In the genomic region with DNA sequence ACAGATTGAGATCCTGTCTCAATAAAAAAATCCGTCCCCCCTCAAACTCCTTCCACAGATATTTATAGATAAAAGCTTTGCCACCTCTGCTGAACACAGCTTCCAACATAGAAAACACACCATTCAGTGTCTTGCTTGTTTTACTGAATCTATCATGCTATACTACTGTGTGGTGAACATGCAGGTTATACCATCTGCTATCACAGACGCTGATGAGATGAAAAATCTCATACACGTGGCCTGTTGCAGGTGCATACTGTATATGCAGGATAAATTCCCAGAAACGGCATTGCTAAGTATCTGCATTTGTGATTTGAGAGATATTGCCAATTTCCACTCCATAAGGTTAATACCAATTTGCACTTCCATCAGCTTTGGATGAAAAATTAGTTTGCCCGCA, we compare ENCODE assay signal across 24 cellular contexts. TPM values are rescaled to one million over a fixed set of nuclear protein-coding genes. Genes with fewer than 3 reads are reported as not detected.
A peak's percentile ranks its signal among the peaks of the same experiment; 100 is the strongest.
DNase-seq lines count a peak whose midpoint lies in the region; ATAC-seq, FAIRE-seq and TF ChIP-seq lines count a peak whose summit lies in the region.
"Had no signal": no experiment of that assay in that cellular context is flagged by ENCODE, and none has a peak within 500 bp of the region (broad histone marks: within the 10 kb centered on the region; RNA-seq: fewer than 3 reads in every experiment).

No MANE protein-coding gene starts in this region.

- no peak overlapping the region for H3K56ac ChIP-seq in H1 (replicated peaks; ENCODE audit: insufficient read length, low read depth, low read length)

- H3K9me3 ChIP-seq in HepG2 (ENCODE audit: low read length) (no peaks in the 10 kb centered on the region), right lobe of liver (no peaks in the 10 kb centered on the region), H1 (ENCODE audit: insufficient read depth in 2 of 2, low read depth in 1 of 2, low read length in 1 of 2) (no peaks in the 10 kb centered on the region), suprapubic skin (no peaks in the 10 kb centered on the region)
- H3K9me3 ChIP-seq: A549; BLaER1 treated with 17β-estradiol and CSF1 and Interleukin-3, amounts not matched to agents 10 nM and 100 nM; Caco-2 had no signal

- H3K36me3 ChIP-seq in HepG2 (replicated peaks in 1 of 2; ENCODE audit: control insufficient read depth in 1 of 2, insufficient read depth in 2 of 2, low read length in 2 of 2) (no peaks in the 10 kb centered on the region), right lobe of liver (no peaks in the 10 kb centered on the region), H1 (ENCODE audit: control insufficient read depth in 2 of 4, insufficient read depth in 4 of 4, low read length in 3 of 4) (peaks cover 2 to 15% (median 8%) of the 10 kb centered on the region in 4 experiments; a peak in 6 of 8 replicates), suprapubic skin (no peaks in the 10 kb centered on the region)
- H3K36me3 ChIP-seq: BLaER1 treated with 17β-estradiol and CSF1 and Interleukin-3, amounts not matched to agents 10 nM and 100 nM had no signal

- no peak overlapping the region for H2AK5ac ChIP-seq in H1 (ENCODE audit: low read depth, low read length)

- FAIRE-seq in HepG2 (lab: Jason Lieb, UNC) (no peak), H1 (lab: Jason Lieb, UNC) (no peak)
- FAIRE-seq: A549, D721Med, GM12878, GM12892, GM18507 had no signal

- H4K8ac ChIP-seq in H1 (ENCODE audit: extremely low read depth, insufficient read depth, low read length), result no peak overlapping the region

- no peak overlapping the region for H2BK20ac ChIP-seq in H1 (ENCODE audit: low read length)

- H3K79me2 ChIP-seq in HepG2 (ENCODE audit: insufficient read depth, low read length) (no peaks in the 10 kb centered on the region), H1 (ENCODE audit: control insufficient read depth in 1 of 2, insufficient read depth in 2 of 2, low read length in 2 of 2) (peaks cover 0 to 22% of the 10 kb centered on the region in 2 experiments; a peak in 2 of 4 replicates)

- intact Hi-C loops in HepG2 (cut with micrococcal nuclease; ENCODE audit: unreplicated experiment), result no loop called here
- intact Hi-C loops in right lobe of liver (cut with DNase I), result no loop called here

- H3K23me2 ChIP-seq in H1 (ENCODE audit: low read depth, low read length), result 0 out of 2 replicates have a peak, but pooled peaks cover under 1% of the 10 kb centered on the region

- H2BK12ac ChIP-seq in H1 (ENCODE audit: low read depth, low read length), result no peak overlapping the region

- H4K91ac ChIP-seq in H1 (replicated peaks; ENCODE audit: insufficient read length, low read length), result no peak overlapping the region

- WGBS in HepG2 (ENCODE audit: low lambda C conversion rate), result 40% methylated on average over 5 of the region's 5 CpGs
- WGBS in right lobe of liver (ENCODE audit: insufficient coverage, low coverage, low lambda C conversion rate, missing lambda C conversion rate), result 83% methylated on average over 4 of the region's 5 CpGs
- WGBS in H1 (ENCODE audit: extremely low coverage in 1 of 2, insufficient coverage in 1 of 2, insufficient read length in 1 of 2, insufficient replicate concordance in 2 of 2, low coverage in 1 of 2, low lambda C conversion rate in 2 of 2, missing lambda C conversion rate in 1 of 2), 2 experiments, result 95% methylated on average over 5 of the region's 5 CpGs; no CpG with 5 or more reads in 1 of the 2 experiments
- WGBS in suprapubic skin, result 61% methylated on average over 5 of the region's 5 CpGs

- H4K20me1 ChIP-seq in HepG2 (ENCODE audit: insufficient read depth, low read length), result no peaks in the 10 kb centered on the region
- peaks cover 0 to 2% of the 10 kb centered on the region in 2 experiments for H4K20me1 ChIP-seq in H1 (replicated peaks in 1 of 2; ENCODE audit: control insufficient read depth in 1 of 2, insufficient read depth in 2 of 2, low read length in 2 of 2)
- H4K20me1 ChIP-seq: BLaER1 treated with 17β-estradiol and CSF1 and Interleukin-3, amounts not matched to agents 10 nM and 100 nM had no signal

- ATAC-seq in HepG2, result no peak
- no peak for ATAC-seq in right lobe of liver
- ATAC-seq: A549; CD8-positive, alpha-beta T cell; GM12878 had no signal

- H3K4me3 ChIP-seq in HepG2 (replicated peaks in 1 of 3; ENCODE audit: insufficient read depth in 1 of 3, low read depth in 2 of 3, low read length in 3 of 3) (no peak overlapping the region), right lobe of liver (no peak overlapping the region), H1 (ENCODE audit: extremely low read depth in 1 of 4, insufficient read depth in 2 of 4, low read depth in 3 of 4, low read length in 4 of 4) (no peak overlapping the region), suprapubic skin (no peak overlapping the region)
- H3K4me3 ChIP-seq: A549; BLaER1 treated with 17β-estradiol and CSF1 and Interleukin-3, amounts not matched to agents 10 nM and 100 nM; GM12878 had no signal

- TF ChIP-seq POLR2A in HepG2 (IDR thresholded peaks at IDR 0.05; ENCODE audit: insufficient read depth in 1 of 2, low read depth in 2 of 2, low read length in 2 of 2) (no peak), right lobe of liver (IDR thresholded peaks at IDR 0.05) (no peak), H1 (IDR thresholded peaks at IDR 0.05; ENCODE audit: control extremely low read depth in 1 of 2, low read depth in 2 of 2, low read length in 2 of 2) (no peak), suprapubic skin (IDR thresholded peaks at IDR 0.05) (no peak)

- no peak overlapping the region for H3K4ac ChIP-seq in H1 (replicated peaks; ENCODE audit: insufficient read length, low read depth, low read length)

- H3K9ac ChIP-seq in HepG2 (ENCODE audit: insufficient read depth, low read depth, low read length), result no peak overlapping the region
- H3K9ac ChIP-seq in H1 (replicated peaks in 1 of 4; ENCODE audit: extremely low read depth in 1 of 4, low read depth in 3 of 4, low read length in 3 of 4), result no peak overlapping the region
- H3K9ac ChIP-seq: BLaER1 treated with 17β-estradiol and CSF1 and Interleukin-3, amounts not matched to agents 10 nM and 100 nM had no signal

- peaks cover 2% of the 10 kb centered on the region; the same call in 1 of the 2 replicates for H3K4me1 ChIP-seq in HepG2 (ENCODE audit: insufficient read depth, low read length)
- no peaks in the 10 kb centered on the region for H3K4me1 ChIP-seq in right lobe of liver
- no peaks in the 10 kb centered on the region; a peak in 2 of 7 replicates for H3K4me1 ChIP-seq in H1 (replicated peaks in 1 of 4; ENCODE audit: control insufficient read depth in 3 of 4, insufficient read depth in 4 of 4, low read length in 3 of 4)
- peaks cover 15% of the 10 kb centered on the region for H3K4me1 ChIP-seq in suprapubic skin
- H3K4me1 ChIP-seq: A549; BLaER1 treated with 17β-estradiol and CSF1 and Interleukin-3, amounts not matched to agents 10 nM and 100 nM had no signal

- in situ Hi-C loops in HepG2 (cut with HindIII; ENCODE audit: extremely low pct_ligation_motif_present, low pct_unique_long_range_greater_than_20kb), result no loop called here

- H2BK5ac ChIP-seq in H1 (ENCODE audit: low read depth, low read length), result no peak overlapping the region

- no peak for DNase-seq in HepG2 (ENCODE audit: low spot score)
- no peak for DNase-seq in right lobe of liver
- DNase-seq in H1 (ENCODE audit: low read depth in 1 of 2, low spot score in 2 of 2), result no peak
- DNase-seq in suprapubic skin (ENCODE audit: low spot score in 2 of 2), result no peak
- DNase-seq in DMS79 treated with DMSO at 0.1 percent for 48 hours (lab: John Stamatoyannopoulos, UW), result no peak
- DNase-seq in NCI-H82 treated with DMSO at 0.1 percent for 48 hours (lab: John Stamatoyannopoulos, UW; ENCODE audit: unreplicated experiment), result no peak
- DNase-seq in NCI-H146 treated with DMSO at 0.1 percent for 48 hours (lab: John Stamatoyannopoulos, UW; ENCODE audit: unreplicated experiment), result no peak
- DNase-seq: AML-193; Caco-2; Calu3; CD4-positive, alpha-beta T cell; CD8-positive, alpha-beta T cell; DND-41; EL; GDM1 had no signal

- H3K79me1 ChIP-seq in H1 (ENCODE audit: low read depth, low read length), result no peaks in the 10 kb centered on the region; the same call in 1 of the 2 replicates

- no peak for TF ChIP-seq EP300 in HepG2 (IDR thresholded peaks at IDR 0.05; ENCODE audit: low read depth in 2 of 2, low read length in 2 of 2)
- no peak for TF ChIP-seq EP300 in HepG2 (CRISPR knock-in tag; IDR thresholded peaks at IDR 0.05; ENCODE audit: borderline replicate concordance)
- TF ChIP-seq EP300 in H1 (IDR thresholded peaks at IDR 0.05; ENCODE audit: borderline replicate concordance in 1 of 2, low read depth in 2 of 2, low read length in 2 of 2), result no peak
- TF ChIP-seq EP300 in suprapubic skin (IDR thresholded peaks at IDR 0.05), result no peak

- no peak overlapping the region for H3K18ac ChIP-seq in H1 (ENCODE audit: extremely low read depth, low read length)

- POLR2A ChIA-PET in HepG2 (lab: Yijun Ruan, JAX), result no interaction called here
- POLR2A ChIA-PET in H1 (lab: Charles Lee; ENCODE audit: partially characterized antibody), result interaction anchor here (0.6 to 8.7 kb wide), 14 partner anchors 10 to 305 kb away, joined by 3 to 75 read pairs (median 6); partner anchors contain the start of gene IL34

- TF ChIP-seq CTCF in HepG2 (CRISPR knock-in tag; IDR thresholded peaks at IDR 0.05) (no peak), right lobe of liver (IDR thresholded peaks at IDR 0.05) (no peak), VCaP (conservative IDR thresholded peaks at IDR 0.05) (no peak), H1 (IDR thresholded peaks at IDR 0.05; ENCODE audit: control extremely low read depth in 1 of 3, insufficient read depth in 1 of 3, low read depth in 1 of 3, low read length in 3 of 3) (no peak), suprapubic skin (IDR thresholded peaks at IDR 0.05) (no peak)

- H2AFZ ChIP-seq in HepG2 (ENCODE audit: low read length) (no peak overlapping the region), H1 (ENCODE audit: low read length) (no peak overlapping the region)

- no TSS peak for BruUV-seq in HepG2 (replicated peaks; lab: Mats Ljungman, UMichigan)

- no peak overlapping the region for H2BK120ac ChIP-seq in H1 (replicated peaks; ENCODE audit: low read depth, low read length)

- no peak for TF ChIP-seq RAD21 in HepG2 (CRISPR knock-in tag; IDR thresholded peaks at IDR 0.05)
- no peak for TF ChIP-seq RAD21 in H1 (IDR thresholded peaks at IDR 0.05 in 1 of 2, conservative IDR thresholded peaks at IDR 0.05 in 1 of 2; ENCODE audit: low read depth in 2 of 2, low read length in 2 of 2)

- no peak overlapping the region for H2BK15ac ChIP-seq in H1 (ENCODE audit: low read length)

- H3K23ac ChIP-seq in H1 (ENCODE audit: insufficient read length), result no peak overlapping the region

- H3K27me3 ChIP-seq in HepG2 (ENCODE audit: control insufficient read depth in 1 of 2, insufficient read depth in 2 of 2, low read length in 2 of 2) (peaks cover 0 to 14% of the 10 kb centered on the region in 2 experiments; a peak in 2 of 5 replicates), right lobe of liver (no peaks in the 10 kb centered on the region), H1 (replicated peaks in 1 of 4; ENCODE audit: control insufficient read depth in 3 of 4, extremely low read depth in 1 of 4, insufficient read depth in 3 of 4, low read length in 3 of 4) (no peaks in the 10 kb centered on the region), suprapubic skin (no peaks in the 10 kb centered on the region)
- H3K27me3 ChIP-seq: BLaER1 treated with 17β-estradiol and CSF1 and Interleukin-3, amounts not matched to agents 10 nM and 100 nM had no signal

- no peak overlapping the region for H3K4me2 ChIP-seq in HepG2 (ENCODE audit: low read depth, low read length)
- H3K4me2 ChIP-seq in H1 (ENCODE audit: insufficient read depth in 1 of 2, low read depth in 2 of 2, low read length in 2 of 2), result no peak overlapping the region
- H3K4me2 ChIP-seq: A549; BLaER1 treated with 17β-estradiol and CSF1 and Interleukin-3, amounts not matched to agents 10 nM and 100 nM had no signal

- no peak overlapping the region for H4K5ac ChIP-seq in H1 (ENCODE audit: insufficient read length, low read depth, low read length)

- no peak overlapping the region for H3K14ac ChIP-seq in H1 (ENCODE audit: insufficient read length)

- no peak overlapping the region for H3K27ac ChIP-seq in HepG2 (ENCODE audit: extremely low read length, insufficient read depth, low read length)
- H3K27ac ChIP-seq in right lobe of liver, result no peak overlapping the region
- H3K27ac ChIP-seq in VCaP, result peak overlapping the region; percentile 82
- H3K27ac ChIP-seq in H1 (ENCODE audit: low read depth, low read length), result no peak overlapping the region
- peak overlapping the region; percentile 45 for H3K27ac ChIP-seq in suprapubic skin
- H3K27ac ChIP-seq: 22Rv1; A549; BLaER1 treated with 17β-estradiol and CSF1 and Interleukin-3, amounts not matched to agents 10 nM and 100 nM had no signal

- CTCF ChIA-PET in HepG2 (lab: Yijun Ruan, JAX; ENCODE audit: low intra/inter-chr PET ratio, low total read pairs), result no interaction called here
- CTCF ChIA-PET in H1 (lab: Charles Lee; ENCODE audit: partially characterized antibody), result interaction anchor here (0.7 to 2.5 kb wide), 5 partner anchors 14 to 155 kb away, joined by 3 to 14 read pairs (median 4); no protein-coding TSS in a partner anchor

RNA-seq across cellular contexts. Expression of gene IL34, which starts 30.4 kb away (rescaled TPM):
- 1.2 and 1.4 TPM in 2 replicates for total RNA-seq in HepG2 (2016; rRNA removed; fragmentation: Illumina TruSeq; extraction: Trizol)
- 1.0 and 1.6 TPM in 2 replicates for total RNA-seq in HepG2 (2016; cell fraction: cytosol; rRNA removed; fragmentation: Illumina TruSeq; extraction: Trizol; ENCODE audit: low read depth)
- total RNA-seq in HepG2 (2016; cell fraction: insoluble cytoplasmic fraction; rRNA removed; fragmentation: Illumina TruSeq; extraction: Trizol), result 1.2 and 1.3 TPM in 2 replicates
- total RNA-seq in HepG2 (2016; cell fraction: membrane; rRNA removed; fragmentation: Illumina TruSeq; extraction: Trizol), result 1.8 and 2.4 TPM in 2 replicates
- 0.31 and 0.40 TPM in 2 replicates for total RNA-seq in HepG2 (2016; cell fraction: nucleus; rRNA removed; fragmentation: Illumina TruSeq; extraction: Trizol)
- 1.3 and 1.6 TPM in 2 replicates for polyA plus RNA-seq in HepG2 (2011; rRNA removed)
- 1.1 and 2.2 TPM in 2 replicates for polyA plus RNA-seq in HepG2 (2011; cell fraction: cytosol; rRNA removed)
- 0.83 and 1.9 TPM in 2 replicates for polyA plus RNA-seq in HepG2 (2011; cell fraction: nucleus; rRNA removed)
- 0.83 TPM in 2 replicates for polyA plus RNA-seq in HepG2 (2012)
- 1.3 and 2.1 TPM in 2 replicates for polyA plus RNA-seq in HepG2 (2016; cell fraction: cytosol; fragmentation: Illumina TruSeq; extraction: Trizol; ENCODE audit: low read depth)
- 0.84 and 0.90 TPM in 2 replicates for polyA plus RNA-seq in HepG2 (2016; cell fraction: insoluble cytoplasmic fraction; fragmentation: Illumina TruSeq; extraction: Trizol; ENCODE audit: low read depth)
- 1.2 and 1.6 TPM in 2 replicates for polyA plus RNA-seq in HepG2 (2016; cell fraction: membrane; fragmentation: Illumina TruSeq; extraction: Trizol; ENCODE audit: low read depth)
- 0.96 and 1.1 TPM in 2 replicates for polyA plus RNA-seq in HepG2 (2016; cell fraction: nucleus; fragmentation: Illumina TruSeq; extraction: Trizol; ENCODE audit: insufficient read depth, low read depth)
- 1.0 TPM in 1 of 2 replicates, not detected in the other for polyA minus RNA-seq in HepG2 (2011; rRNA and poly(A)+ RNA removed; ENCODE audit: low replicate concordance)
- 0.35 TPM in 1 of 2 replicates, not detected in the other for polyA minus RNA-seq in HepG2 (2011; cell fraction: cytosol; rRNA and poly(A)+ RNA removed)
- polyA minus RNA-seq in HepG2 (2011; cell fraction: nucleus; rRNA and poly(A)+ RNA removed), result 0.50 and 1.5 TPM in 2 replicates
- total RNA-seq in right lobe of liver, result 1 to 10 TPM in 1 of 6 experiments, under 1 TPM in 5; 0.27 to 1.1 (median 0.49) TPM
- 4.0 and 4.6 TPM in 2 replicates for total RNA-seq in H1 (2021; fragmentation: NEBNext Ultra II Directional; extraction: Animal tissue kit (Norgen Biotek cat#: 25700))
- 5.6 and 8.0 TPM in 2 replicates for polyA plus RNA-seq in H1 (2011; rRNA removed)
- 6.7 TPM for polyA plus RNA-seq in H1 (2011; cell fraction: cytosol; rRNA removed)
- polyA plus RNA-seq in H1 (2011; cell fraction: nucleus; rRNA removed), result 9.0 TPM
- polyA plus RNA-seq in H1 (2012, experiment 1 of 2), result 4.6 to 6.5 TPM (median 5.2 TPM) in 4 replicates
- 3.3 TPM for polyA plus RNA-seq in H1 (2012, experiment 2 of 2)
- polyA plus RNA-seq in H1 (2013, experiment 1 of 2), result 2.7 TPM
- polyA plus RNA-seq in H1 (2013, experiment 2 of 2), result 3.3 TPM
- polyA minus RNA-seq in H1 (2011; rRNA and poly(A)+ RNA removed), result 1.7 and 2.2 TPM in 2 replicates
- polyA minus RNA-seq in H1 (2011; cell fraction: cytosol; rRNA and poly(A)+ RNA removed), result 4.3 TPM
- 1.5 TPM for polyA minus RNA-seq in H1 (2011; cell fraction: nucleus; rRNA and poly(A)+ RNA removed)
- 100 to 1,000 TPM in 1 of 4 donors, 10 to 100 TPM in 3; 64.2 to 187 (median 92.5) TPM for total RNA-seq in suprapubic skin
- total RNA-seq: B cell, GM12878 had no signal

Comparison
In these comparisons a context has a peak if more than half of its experiments do, and no peak if none do; other contexts are left out.
1. H3K27ac ChIP-seq: peak in VCaP (single experiment) and suprapubic skin (single experiment); none in HepG2 (single experiment), right lobe of liver (0 of 3) and H1 (single experiment).
2. RNA of gene IL34, which starts 30.4 kb away (total RNA-seq): 64.2 to 187 TPM in suprapubic skin; 4.0 to 4.6 TPM in H1, 0.31 to 2.4 TPM in HepG2 and 0.27 to 1.1 TPM in right lobe of liver; every median in the first group is over 10 times any median in the second.
3. Of the 41 proteins assayed by ChIP-seq in both HepG2 and H1: peak only in HepG2: none; only in H1: POLR2AphosphoS5; in both: none; in neither: 40.